14 cellular contexts compared by ENCODE assay signal in the genomic region with DNA sequence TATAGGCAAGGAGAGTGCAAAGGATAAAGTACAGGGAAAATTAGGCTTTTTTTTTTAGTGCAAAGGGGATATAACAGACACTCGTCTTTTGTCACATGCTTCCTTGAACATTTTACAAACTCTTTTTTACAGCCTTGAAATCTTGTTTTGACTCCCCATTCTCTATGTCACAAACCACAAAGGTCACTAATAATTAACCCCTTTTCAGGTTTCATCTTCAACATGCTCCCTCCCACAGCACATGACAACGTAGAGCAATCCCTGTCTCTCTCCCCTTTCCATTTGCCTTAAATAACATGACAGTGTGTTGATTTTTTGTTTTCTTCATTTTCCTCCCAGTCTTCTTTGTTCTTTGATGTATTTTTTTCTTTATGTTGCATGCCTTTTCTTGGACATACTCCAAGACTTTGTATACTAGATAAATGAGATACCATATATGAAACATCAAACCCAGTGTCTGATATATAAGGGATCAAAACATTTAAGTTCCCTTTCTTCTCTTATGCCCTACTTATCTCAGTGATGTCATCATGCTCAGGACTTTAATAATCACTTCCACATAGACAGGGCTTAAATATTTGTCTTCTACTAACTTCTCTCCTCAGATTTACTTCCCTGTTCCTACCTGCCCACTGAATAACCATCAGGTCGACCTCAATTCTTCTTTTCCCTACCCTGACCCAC.
DNase-seq lines count a peak whose midpoint lies in the region; ATAC-seq, FAIRE-seq and TF ChIP-seq lines count a peak whose summit lies in the region.
"Had no signal": no experiment of that assay in that cellular context is flagged by ENCODE, and none has a peak within 500 bp of the region (broad histone marks: within the 10 kb centered on the region; RNA-seq: fewer than 3 reads in every experiment).

No MANE protein-coding gene starts in this region.

- no peak for TF ChIP-seq RAD21 in GM12878 (IDR thresholded peaks at IDR 0.05; ENCODE audit: insufficient read depth, low read depth, low read length)

- intact Hi-C loops in GM12878 (cut with micrococcal nuclease; ENCODE audit: unreplicated experiment) (no loop called here), left ventricle myocardium inferior (cut with micrococcal nuclease) (no loop called here)

- no peak for FAIRE-seq in GM12878 (lab: Jason Lieb, UNC)

- WGBS in GM12878 (ENCODE audit: insufficient coverage, insufficient replicate concordance, low lambda C conversion rate, missing lambda C conversion rate), result 2% methylated on average over 3 of the region's 3 CpGs

- H3K27ac ChIP-seq in GM12878 (ENCODE audit: control insufficient read depth, insufficient read depth) (no peak overlapping the region), left ventricle myocardium inferior (replicated peaks) (no peak overlapping the region)
- H3K27ac ChIP-seq: psoas muscle had no signal

- CTCF ChIA-PET in GM12878 (lab: Yijun Ruan, JAX), result interaction anchor here (2.3 kb wide), 1 partner anchor 13 kb away, joined by 10 read pairs; no protein-coding TSS in a partner anchor

- ATAC-seq in GM19035 (IDR thresholded peaks at IDR 0.05; ENCODE audit: unreplicated experiment), result peak; percentile 73
- ATAC-seq in GM21786 (IDR thresholded peaks at IDR 0.05; ENCODE audit: unreplicated experiment), result peak; percentile 98
- peak; percentile 94 for ATAC-seq in HG03095 (IDR thresholded peaks at IDR 0.05; ENCODE audit: unreplicated experiment)
- peak; percentile 90 for ATAC-seq in GM12878
- ATAC-seq: psoas muscle; stimulated activated naive CD8-positive, alpha-beta T cell treated with anti-CD3 and anti-CD28 coated beads, Interleukin-15, Interleukin-2, amounts not matched to agents 100 U/mL and 50 U/mL, for 24 hours had no signal

- TF ChIP-seq EP300 in GM12878 (IDR thresholded peaks at IDR 0.05; ENCODE audit: borderline replicate concordance in 1 of 2, control insufficient read depth in 1 of 2, low read depth in 2 of 2, low read length in 2 of 2), result no peak

- no peak overlapping the region for H3K9ac ChIP-seq in GM12878 (ENCODE audit: control insufficient read depth, insufficient read depth, low read length)

- TF ChIP-seq POLR2A in GM12878 (IDR thresholded peaks at IDR 0.05; ENCODE audit: low read depth, low read length), result no peak

- H2AFZ ChIP-seq in GM12878 (ENCODE audit: control insufficient read depth, low read depth, low read length), result no peak overlapping the region

- H3K36me3 ChIP-seq in GM12878 (ENCODE audit: control insufficient read depth in 2 of 2, insufficient read depth in 2 of 2, low read length in 1 of 2) (no peaks in the 10 kb centered on the region), left ventricle myocardium inferior (no peaks in the 10 kb centered on the region)
- H3K36me3 ChIP-seq: HAP-1 had no signal

- RAD21 ChIA-PET in GM12878 (lab: Charles Lee; ENCODE audit: unreplicated experiment), result no interaction called here

- TF ChIP-seq CTCF in GM12878 (IDR thresholded peaks at IDR 0.05 in 2 of 3, conservative IDR thresholded peaks at IDR 0.05 in 1 of 3; ENCODE audit: control insufficient read depth in 2 of 3, extremely low read depth in 1 of 3, insufficient read depth in 1 of 3, low read depth in 3 of 3, low read length in 3 of 3) (no peak), left ventricle myocardium inferior (IDR thresholded peaks at IDR 0.05; ENCODE audit: borderline replicate concordance) (no peak)

- H3K4me3 ChIP-seq in GM12878, result no peak overlapping the region
- no peak overlapping the region for H3K4me3 ChIP-seq in left ventricle myocardium inferior
- H3K4me3 ChIP-seq: HAP-1, psoas muscle had no signal

- no peak overlapping the region for H3K4me2 ChIP-seq in GM12878 (ENCODE audit: control insufficient read depth, insufficient read depth)

- H3K4me1 ChIP-seq in GM12878 (ENCODE audit: control insufficient read depth, insufficient read depth, low read length) (no peaks in the 10 kb centered on the region), left ventricle myocardium inferior (no peaks in the 10 kb centered on the region)
- H3K4me1 ChIP-seq: HAP-1, psoas muscle had no signal

- POLR2A ChIA-PET in GM12878 (lab: Charles Lee), result no interaction called here

- SMC1A ChIA-PET in GM12878 (lab: Charles Lee; ENCODE audit: uncharacterized antibody, unreplicated experiment), result no interaction called here

- no peaks in the 10 kb centered on the region for H4K20me1 ChIP-seq in GM12878 (ENCODE audit: control insufficient read depth, insufficient read depth)

- peak; percentile 13 for DNase-seq in GM12878 (ENCODE audit: low read depth, low spot score)
- DNase-seq in inferior parietal cortex (ENCODE audit: extremely low spot score), result no peak
- DNase-seq in left ventricle myocardium inferior, result no peak
- no peak for DNase-seq in NOMO-1 treated with dmso at 0.1 percent for 144 hours (lab: John Stamatoyannopoulos, UW; ENCODE audit: unreplicated experiment)
- DNase-seq in NCI-H226, result no peak
- DNase-seq: activated CD4-positive, alpha-beta T cell treated with anti-CD3 and anti-CD28 coated beads, Interleukin-2, amount 10 ng/mL, durations not matched to agents 7 days and 5 days; activated effector memory CD4-positive, alpha-beta T cell treated with anti-CD3 and anti-CD28 coated beads, Interleukin-2, amount 50 U/mL, for 16 hours; NCI-H2029 treated with DMSO at 0.1 percent for 48 hours; psoas muscle; stimulated activated naive CD8-positive, alpha-beta T cell treated with anti-CD3 and anti-CD28 coated beads, Interleukin-15, Interleukin-2, amounts not matched to agents 100 U/mL and 50 U/mL, for 24 hours had no signal

- H3K27me3 ChIP-seq in GM12878 (replicated peaks in 1 of 2; ENCODE audit: control insufficient read depth in 2 of 2, insufficient read depth in 2 of 2, low read length in 1 of 2) (no peaks in the 10 kb centered on the region), left ventricle myocardium inferior (ENCODE audit: low read depth) (no peaks in the 10 kb centered on the region)

- BruUV-seq in GM12878 (replicated peaks; lab: Mats Ljungman, UMichigan), result no TSS peak

- H3K9me3 ChIP-seq in GM12878 (replicated peaks; ENCODE audit: control insufficient read depth, insufficient read depth, low read length) (no peaks in the 10 kb centered on the region), left ventricle myocardium inferior (replicated peaks) (no peaks in the 10 kb centered on the region)
- H3K9me3 ChIP-seq: HAP-1, psoas muscle had no signal

- in situ Hi-C loops in GM12878 (cut with MboI), result loop anchor here (10.0 kb wide), 1 partner anchor 956 kb away; no protein-coding TSS in a partner anchor

- no peaks in the 10 kb centered on the region for H3K79me2 ChIP-seq in GM12878 (ENCODE audit: control insufficient read depth, insufficient read depth, low read length)

TF ChIP-seq in GM12878, 131 proteins besides CTCF, POLR2A, EP300 and RAD21:
- TF ChIP-seq JUND (IDR thresholded peaks at IDR 0.05; ENCODE audit: low read depth, low read length) (0 out of 2 replicates have a peak, but pooled peaks have one; percentile 50), NR2F1 (conservative IDR thresholded peaks at IDR 0.05) (peak; percentile 92), IKZF2 (IDR thresholded peaks at IDR 0.05) (0 out of 4 replicates have a peak, but pooled peaks of 1 of the 2 experiments have one; percentile 15), TARDBP (IDR thresholded peaks at IDR 0.05; ENCODE audit: borderline replicate concordance) (no peak), ATF7 (IDR thresholded peaks at IDR 0.05; ENCODE audit: low read depth) (peak; percentile 56; the same call in 1 of the 2 replicates), RAD51 (IDR thresholded peaks at IDR 0.05) (peak; percentile 55), TAF1 (IDR thresholded peaks at IDR 0.05; ENCODE audit: borderline replicate concordance, low read depth, low read length) (no peak), BHLHE40 (IDR thresholded peaks at IDR 0.05; ENCODE audit: borderline replicate concordance in 1 of 2, low read depth in 2 of 2, low read length in 1 of 2) (peak in 1 of 2 experiments; percentile 14; a peak in 1 of 4 replicates)
